In genomic region chr14:50001146-50001998, GRCh38 we compare ENCODE assay signal across 8 cellular contexts.
DNase-seq lines count a peak whose midpoint lies in the region; TF ChIP-seq lines count a peak whose summit lies in the region.

No MANE protein-coding gene starts in this region.

- TF ChIP-seq CTCF in AG10803 (conservative IDR thresholded peaks at IDR 0.05; ENCODE audit: low read length): no peak
- no peak for TF ChIP-seq CTCF in choroid plexus epithelial cell (conservative IDR thresholded peaks at IDR 0.05; ENCODE audit: low read depth, low read length)

- peak overlapping the region; percentile 84 for H3K9ac ChIP-seq in mucosa of stomach (ENCODE audit: low read length)

- H3K9me3 ChIP-seq in mucosa of stomach (ENCODE audit: control insufficient read depth, low read length): no peaks in the 10 kb centered on the region

- H3K4me3 ChIP-seq in AG10803 (ENCODE audit: low read length) (peak overlapping the region; percentile 47), choroid plexus epithelial cell (ENCODE audit: low read depth, low read length) (no peak overlapping the region), mucosa of stomach (ENCODE audit: low read length) (peak overlapping the region; percentile 42)

- no peaks in the 10 kb centered on the region for H3K36me3 ChIP-seq in mucosa of stomach (ENCODE audit: control insufficient read depth, insufficient read depth, low read length)

- peaks cover 72% of the 10 kb centered on the region for H3K4me1 ChIP-seq in mucosa of stomach (ENCODE audit: control insufficient read depth, insufficient read depth, low read length)

- DNase-seq in AG10803 (ENCODE audit: low read depth) (peak; percentile 97), GM19238 (ENCODE audit: insufficient read length, low spot score) (peak; percentile 41), LHCN-M2 (ENCODE audit: low read depth) (peak; percentile 92), choroid plexus epithelial cell (ENCODE audit: low read depth) (peak; percentile 72), NCI-H446 treated with DMSO at 0.1 percent for 48 hours (lab: John Stamatoyannopoulos, UW) (no peak)
- DNase-seq in activated CD4-positive, CD25-positive, alpha-beta regulatory T cell treated with anti-CD3 and anti-CD28 coated beads, Interleukin-2, amount 50 U/mL, for 72 hours: peak; percentile 65
- DNase-seq in stimulated activated naive CD4-positive, alpha-beta T cell treated with Interleukin-2 at 50 U/mL for 16 hours (lab: John Stamatoyannopoulos, UW): peak; percentile 78

- no peaks in the 10 kb centered on the region for H3K27me3 ChIP-seq in mucosa of stomach (ENCODE audit: control insufficient read depth, insufficient read depth, low read length)
